ENCODE assay signal across 1 cellular context in the genomic region with DNA sequence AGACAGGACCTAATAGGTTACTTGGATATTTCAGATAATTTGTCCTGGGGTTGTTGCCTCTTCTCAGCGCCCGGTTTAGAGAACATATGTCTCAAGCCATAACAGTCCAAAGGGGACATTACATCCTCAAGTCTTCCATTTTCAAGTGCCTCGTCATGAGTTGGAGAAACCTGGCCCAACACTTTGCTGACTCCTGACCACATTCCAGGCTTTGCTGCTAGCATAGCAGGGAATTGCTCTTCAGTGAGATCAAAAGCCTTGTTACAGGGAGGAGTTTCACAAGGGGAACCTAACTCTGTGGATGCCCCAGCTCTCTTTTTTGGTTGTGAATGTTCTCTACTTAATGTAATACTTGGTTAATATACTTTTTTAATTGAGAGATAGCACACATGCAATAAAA.
TF ChIP-seq lines count a peak whose summit lies in the region.

No MANE protein-coding gene starts in this region.

TF ChIP-seq in K562, 482 proteins besides CTCF, POLR2A, EP300 and RAD21:
- TF ChIP-seq, protein P1, sequence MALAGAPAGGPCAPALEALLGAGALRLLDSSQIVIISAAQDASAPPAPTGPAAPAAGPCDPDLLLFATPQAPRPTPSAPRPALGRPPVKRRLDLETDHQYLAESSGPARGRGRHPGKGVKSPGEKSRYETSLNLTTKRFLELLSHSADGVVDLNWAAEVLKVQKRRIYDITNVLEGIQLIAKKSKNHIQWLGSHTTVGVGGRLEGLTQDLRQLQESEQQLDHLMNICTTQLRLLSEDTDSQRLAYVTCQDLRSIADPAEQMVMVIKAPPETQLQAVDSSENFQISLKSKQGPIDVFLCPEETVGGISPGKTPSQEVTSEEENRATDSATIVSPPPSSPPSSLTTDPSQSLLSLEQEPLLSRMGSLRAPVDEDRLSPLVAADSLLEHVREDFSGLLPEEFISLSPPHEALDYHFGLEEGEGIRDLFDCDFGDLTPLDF (CRISPR knock-in tag; IDR thresholded peaks at IDR 0.05) = no peak
- TF ChIP-seq ZNF444 (CRISPR knock-in tag; IDR thresholded peaks at IDR 0.05) = no peak
- no peak for TF ChIP-seq NFE2 (IDR thresholded peaks at IDR 0.05; ENCODE audit: low read depth)
- TF ChIP-seq XRCC4 (IDR thresholded peaks at IDR 0.05; ENCODE audit: extremely low read depth, insufficient read depth, insufficient read length) = no peak
- TF ChIP-seq ZFP36 (IDR thresholded peaks at IDR 0.05; ENCODE audit: low read depth, low read length, partially characterized antibody) = no peak
- TF ChIP-seq SAFB2 (IDR thresholded peaks at IDR 0.05; ENCODE audit: borderline replicate concordance, low read depth, low read length, severe bottlenecking) = no peak
- TF ChIP-seq, protein P2, sequence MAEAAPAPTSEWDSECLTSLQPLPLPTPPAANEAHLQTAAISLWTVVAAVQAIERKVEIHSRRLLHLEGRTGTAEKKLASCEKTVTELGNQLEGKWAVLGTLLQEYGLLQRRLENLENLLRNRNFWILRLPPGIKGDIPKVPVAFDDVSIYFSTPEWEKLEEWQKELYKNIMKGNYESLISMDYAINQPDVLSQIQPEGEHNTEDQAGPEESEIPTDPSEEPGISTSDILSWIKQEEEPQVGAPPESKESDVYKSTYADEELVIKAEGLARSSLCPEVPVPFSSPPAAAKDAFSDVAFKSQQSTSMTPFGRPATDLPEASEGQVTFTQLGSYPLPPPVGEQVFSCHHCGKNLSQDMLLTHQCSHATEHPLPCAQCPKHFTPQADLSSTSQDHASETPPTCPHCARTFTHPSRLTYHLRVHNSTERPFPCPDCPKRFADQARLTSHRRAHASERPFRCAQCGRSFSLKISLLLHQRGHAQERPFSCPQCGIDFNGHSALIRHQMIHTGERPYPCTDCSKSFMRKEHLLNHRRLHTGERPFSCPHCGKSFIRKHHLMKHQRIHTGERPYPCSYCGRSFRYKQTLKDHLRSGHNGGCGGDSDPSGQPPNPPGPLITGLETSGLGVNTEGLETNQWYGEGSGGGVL (CRISPR knock-in tag; IDR thresholded peaks at IDR 0.05) = no peak
- no peak for TF ChIP-seq RNF2 (IDR thresholded peaks at IDR 0.05)
- TF ChIP-seq, protein P3, sequence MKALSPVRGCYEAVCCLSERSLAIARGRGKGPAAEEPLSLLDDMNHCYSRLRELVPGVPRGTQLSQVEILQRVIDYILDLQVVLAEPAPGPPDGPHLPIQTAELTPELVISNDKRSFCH (CRISPR knock-in tag; IDR thresholded peaks at IDR 0.05) = no peak
- TF ChIP-seq, protein P3 (tag; IDR thresholded peaks at IDR 0.05) = no peak
- no peak for TF ChIP-seq HNRNPLL (IDR thresholded peaks at IDR 0.05; ENCODE audit: low read depth, low read length, poor library complexity, severe bottlenecking)
- TF ChIP-seq, protein P4, sequence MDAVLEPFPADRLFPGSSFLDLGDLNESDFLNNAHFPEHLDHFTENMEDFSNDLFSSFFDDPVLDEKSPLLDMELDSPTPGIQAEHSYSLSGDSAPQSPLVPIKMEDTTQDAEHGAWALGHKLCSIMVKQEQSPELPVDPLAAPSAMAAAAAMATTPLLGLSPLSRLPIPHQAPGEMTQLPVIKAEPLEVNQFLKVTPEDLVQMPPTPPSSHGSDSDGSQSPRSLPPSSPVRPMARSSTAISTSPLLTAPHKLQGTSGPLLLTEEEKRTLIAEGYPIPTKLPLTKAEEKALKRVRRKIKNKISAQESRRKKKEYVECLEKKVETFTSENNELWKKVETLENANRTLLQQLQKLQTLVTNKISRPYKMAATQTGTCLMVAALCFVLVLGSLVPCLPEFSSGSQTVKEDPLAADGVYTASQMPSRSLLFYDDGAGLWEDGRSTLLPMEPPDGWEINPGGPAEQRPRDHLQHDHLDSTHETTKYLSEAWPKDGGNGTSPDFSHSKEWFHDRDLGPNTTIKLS (IDR thresholded peaks at IDR 0.05; ENCODE audit: borderline replicate concordance, low read depth) = no peak
- TF ChIP-seq, protein P5, sequence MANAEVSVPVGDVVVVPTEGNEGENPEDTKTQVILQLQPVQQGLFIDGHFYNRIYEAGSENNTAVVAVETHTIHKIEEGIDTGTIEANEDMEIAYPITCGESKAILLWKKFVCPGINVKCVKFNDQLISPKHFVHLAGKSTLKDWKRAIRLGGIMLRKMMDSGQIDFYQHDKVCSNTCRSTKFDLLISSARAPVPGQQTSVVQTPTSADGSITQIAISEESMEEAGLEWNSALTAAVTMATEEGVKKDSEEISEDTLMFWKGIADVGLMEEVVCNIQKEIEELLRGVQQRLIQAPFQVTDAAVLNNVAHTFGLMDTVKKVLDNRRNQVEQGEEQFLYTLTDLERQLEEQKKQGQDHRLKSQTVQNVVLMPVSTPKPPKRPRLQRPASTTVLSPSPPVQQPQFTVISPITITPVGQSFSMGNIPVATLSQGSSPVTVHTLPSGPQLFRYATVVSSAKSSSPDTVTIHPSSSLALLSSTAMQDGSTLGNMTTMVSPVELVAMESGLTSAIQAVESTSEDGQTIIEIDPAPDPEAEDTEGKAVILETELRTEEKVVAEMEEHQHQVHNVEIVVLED (CRISPR knock-in tag; IDR thresholded peaks at IDR 0.05) = no peak
- TF ChIP-seq ZNF778 (CRISPR knock-in tag; IDR thresholded peaks at IDR 0.05) = no peak
- no peak for TF ChIP-seq ASH1L (IDR thresholded peaks at IDR 0.05; ENCODE audit: borderline replicate concordance, low read depth, partially characterized antibody)
- no peak for TF ChIP-seq FIP1L1 (IDR thresholded peaks at IDR 0.05; ENCODE audit: low read depth, low read length, poor library complexity, severe bottlenecking)
- no peak for TF ChIP-seq ZNF717 (CRISPR knock-in tag; IDR thresholded peaks at IDR 0.05)
- TF ChIP-seq KLF6 (CRISPR knock-in tag; IDR thresholded peaks at IDR 0.05; ENCODE audit: borderline replicate concordance) = no peak
